11 cellular contexts compared by ENCODE assay signal in genomic region chr1:51514733-51515132, GRCh38. TPM values are rescaled to one million over a fixed set of nuclear protein-coding genes. Genes with fewer than 3 reads are reported as not detected.
A peak's percentile ranks its signal among the peaks of the same experiment; 100 is the strongest.
DNase-seq lines count a peak whose midpoint lies in the region; ATAC-seq and TF ChIP-seq lines count a peak whose summit lies in the region.
"Had no signal": no experiment of that assay in that cellular context is flagged by ENCODE, and none has a peak within 500 bp of the region (broad histone marks: within the 10 kb centered on the region; RNA-seq: fewer than 3 reads in every experiment).

No MANE protein-coding gene starts in this region.

- ATAC-seq in RWPE2 (ENCODE audit: low read depth) (no peak), gastroesophageal sphincter (no peak)
- ATAC-seq in stimulated activated naive B cell treated with anti-CD40 and anti-IgM and Interleukin-4, amounts not matched to agents 10 μg/mL and 1 μg/mL and 100 μg/mL, for 72 hours (replicated peaks) = no peak
- ATAC-seq: HCT116 had no signal

- DNase-seq in activated CD4-positive, alpha-beta T cell treated with anti-CD3 and anti-CD28 coated beads, Interleukin-2, amount 10 ng/mL, durations not matched to agents 7 days and 5 days = no peak
- DNase-seq in activated CD4-positive, alpha-beta T cell treated with anti-CD3 and anti-CD28 coated beads, Interleukin-2, amount 50 U/mL, for 1 hour = no peak
- DNase-seq in RWPE2 (ENCODE audit: low spot score) = no peak
- no peak for DNase-seq in stimulated activated naive B cell treated with anti-CD40 and anti-IgM and Interleukin-4, amounts not matched to agents 10 μg/mL and 1 μg/mL and 100 μg/mL, for 72 hours
- DNase-seq in activated gamma-delta T cell (lab: John Stamatoyannopoulos, UW) = no peak
- no peak for DNase-seq in stimulated activated CD4-positive, alpha-beta T cell treated with anti-CD3 and anti-CD28 coated beads, Interleukin-2, amount 100 ng/mL, for 48 hours
- DNase-seq in NCI-H524 treated with DMSO at 0.1 percent for 48 hours (lab: John Stamatoyannopoulos, UW) = no peak
- DNase-seq: NK-92 treated with Interleukin-12 subunit alpha and Interleukin-12 subunit beta, amount 100 ng/mL, for 24 hours had no signal

- H3K4me1 Mint-ChIP-seq in activated CD4-positive, alpha-beta T cell treated with anti-CD3 and anti-CD28 coated beads, Interleukin-2, amount 10 ng/mL, durations not matched to agents 7 days and 5 days = peaks cover 59% of the 10 kb centered on the region
- peaks cover 22 to 78% of the 10 kb centered on the region in 2 donors for H3K4me1 Mint-ChIP-seq in stimulated activated naive B cell treated with anti-CD40 and anti-IgM and Interleukin-4, amounts not matched to agents 10 μg/mL and 1 μg/mL and 100 μg/mL, for 72 hours

- TF ChIP-seq EP300 in gastroesophageal sphincter (IDR thresholded peaks at IDR 0.05) = no peak

- H3K27ac ChIP-seq in RWPE2 (ENCODE audit: poor library complexity, severe bottlenecking) (no peak overlapping the region), gastroesophageal sphincter (peak overlapping the region; percentile 39 to 90 (median 48))

- H3K27me3 ChIP-seq in RWPE2 (ENCODE audit: insufficient read depth, poor library complexity, severe bottlenecking) (no peaks in the 10 kb centered on the region), gastroesophageal sphincter (no peaks in the 10 kb centered on the region)

- no peaks in the 10 kb centered on the region for H3K27me3 Mint-ChIP-seq in activated CD4-positive, alpha-beta T cell treated with anti-CD3 and anti-CD28 coated beads, Interleukin-2, amount 10 ng/mL, durations not matched to agents 7 days and 5 days
- H3K27me3 Mint-ChIP-seq in stimulated activated naive B cell treated with anti-CD40 and anti-IgM and Interleukin-4, amounts not matched to agents 10 μg/mL and 1 μg/mL and 100 μg/mL, for 72 hours = no peaks in the 10 kb centered on the region

- H3K27ac Mint-ChIP-seq in activated CD4-positive, alpha-beta T cell treated with anti-CD3 and anti-CD28 coated beads, Interleukin-2, amount 10 ng/mL, durations not matched to agents 7 days and 5 days = peak overlapping the region; percentile 4
- no peak overlapping the region for H3K27ac Mint-ChIP-seq in stimulated activated naive B cell treated with anti-CD40 and anti-IgM and Interleukin-4, amounts not matched to agents 10 μg/mL and 1 μg/mL and 100 μg/mL, for 72 hours

- WGBS in gastroesophageal sphincter (ENCODE audit: low coverage in 1 of 2), 2 donors = 32 to 37% methylated on average over 2 of the region's 2 CpGs

- TF ChIP-seq POLR2A in gastroesophageal sphincter (IDR thresholded peaks at IDR 0.05) = no peak

- CTCF ChIA-PET in activated CD4-positive, alpha-beta T cell treated with anti-CD3 and anti-CD28 coated beads, Interleukin-2, amount 10 ng/mL, durations not matched to agents 7 days and 5 days (lab: Charles Lee) = interaction anchor here (1.2 kb wide), 1 partner anchor 10 kb away, joined by 3 read pairs; no protein-coding TSS in a partner anchor

- peaks cover under 1% of the 10 kb centered on the region for H3K9me3 Mint-ChIP-seq in activated CD4-positive, alpha-beta T cell treated with anti-CD3 and anti-CD28 coated beads, Interleukin-2, amount 10 ng/mL, durations not matched to agents 7 days and 5 days
- H3K9me3 Mint-ChIP-seq in stimulated activated naive B cell treated with anti-CD40 and anti-IgM and Interleukin-4, amounts not matched to agents 10 μg/mL and 1 μg/mL and 100 μg/mL, for 72 hours = no peaks in the 10 kb centered on the region

- peaks cover 28% of the 10 kb centered on the region for H3K4me1 ChIP-seq in RWPE2 (ENCODE audit: insufficient read depth, poor library complexity, severe bottlenecking)
- peaks cover 12 to 86% (median 22%) of the 10 kb centered on the region in 3 donors for H3K4me1 ChIP-seq in gastroesophageal sphincter

- H3K36me3 Mint-ChIP-seq in activated CD4-positive, alpha-beta T cell treated with anti-CD3 and anti-CD28 coated beads, Interleukin-2, amount 10 ng/mL, durations not matched to agents 7 days and 5 days (ENCODE audit: low read depth) = peaks cover 10% of the 10 kb centered on the region
- peaks cover 0 to 22% of the 10 kb centered on the region in 2 donors for H3K36me3 Mint-ChIP-seq in stimulated activated naive B cell treated with anti-CD40 and anti-IgM and Interleukin-4, amounts not matched to agents 10 μg/mL and 1 μg/mL and 100 μg/mL, for 72 hours

- POLR2A ChIA-PET in activated CD4-positive, alpha-beta T cell treated with anti-CD3 and anti-CD28 coated beads, Interleukin-2, amount 10 ng/mL, durations not matched to agents 7 days and 5 days (lab: Charles Lee) = no interaction called here

- H3K9me3 ChIP-seq in RWPE2 (ENCODE audit: severe bottlenecking) (no peaks in the 10 kb centered on the region), gastroesophageal sphincter (no peaks in the 10 kb centered on the region)

- no peak for TF ChIP-seq CTCF in RWPE2 (IDR thresholded peaks at IDR 0.05; ENCODE audit: poor library complexity, severe bottlenecking)
- TF ChIP-seq CTCF in gastroesophageal sphincter (IDR thresholded peaks at IDR 0.05) = no peak

- H3K4me3 ChIP-seq in RWPE2 (ENCODE audit: severe bottlenecking) = peak overlapping the region; percentile 3
- peak overlapping the region in 1 of 2 donors; percentile 0 for H3K4me3 ChIP-seq in gastroesophageal sphincter
- H3K4me3 ChIP-seq: lung had no signal

- H3K36me3 ChIP-seq in RWPE2 (ENCODE audit: low read depth) = no peaks in the 10 kb centered on the region
- no peaks in the 10 kb centered on the region for H3K36me3 ChIP-seq in gastroesophageal sphincter

- peak overlapping the region; percentile 36 for H3K4me3 Mint-ChIP-seq in activated CD4-positive, alpha-beta T cell treated with anti-CD3 and anti-CD28 coated beads, Interleukin-2, amount 10 ng/mL, durations not matched to agents 7 days and 5 days
- peak overlapping the region; percentile 56 to 64 for H3K4me3 Mint-ChIP-seq in stimulated activated naive B cell treated with anti-CD40 and anti-IgM and Interleukin-4, amounts not matched to agents 10 μg/mL and 1 μg/mL and 100 μg/mL, for 72 hours

RNA-seq across cellular contexts. Expression of gene EPS15, which starts 4.3 kb away (rescaled TPM):
- 10 to 100 TPM; 53.9 to 58.8 TPM for total RNA-seq in activated CD4-positive, alpha-beta T cell treated with anti-CD3 and anti-CD28 coated beads, Interleukin-2, amount 10 ng/mL, durations not matched to agents 7 days and 5 days
- 100 to 1,000 TPM in 1 of 4 donors, 10 to 100 TPM in 3; 53.5 to 106 (median 74.2) TPM for total RNA-seq in gastroesophageal sphincter
